ENCODE assay signal across 16 cellular contexts in genomic region chr2:63665806-63666205, GRCh38.
A peak's percentile ranks its signal among the peaks of the same experiment; 100 is the strongest.
DNase-seq lines count a peak whose midpoint lies in the region; ATAC-seq and TF ChIP-seq lines count a peak whose summit lies in the region.
"Had no signal": no experiment of that assay in that cellular context is flagged by ENCODE, and none has a peak within 500 bp of the region (broad histone marks: within the 10 kb centered on the region; RNA-seq: fewer than 3 reads in every experiment).

No MANE protein-coding gene starts in this region.

- H3K4me3 ChIP-seq in AG04450 (ENCODE audit: low read depth, low read length) (no peak overlapping the region), astrocyte of the cerebellum (ENCODE audit: low read depth, low read length) (no peak overlapping the region)
- H3K4me3 ChIP-seq: A549, skin epidermis had no signal

- no peak overlapping the region for H3K27ac ChIP-seq in AG04450 (ENCODE audit: low read depth, low read length)
- H3K27ac ChIP-seq: A549 had no signal

- in situ Hi-C loops in astrocyte of the cerebellum (cut with HindIII; ENCODE audit: low sequenced_read_pairs): no loop called here

- intact Hi-C loops in left ventricle myocardium superior (cut with micrococcal nuclease): no loop called here

- TF ChIP-seq CTCF in AG04450 (IDR thresholded peaks at IDR 0.05; ENCODE audit: low read depth, low read length) (no peak), astrocyte of the cerebellum (IDR thresholded peaks at IDR 0.05; ENCODE audit: low read depth, low read length, missing control alignments) (no peak)

- no peaks in the 10 kb centered on the region for H3K9me3 ChIP-seq in AG04450 (ENCODE audit: control insufficient read depth, insufficient read depth, low read length)

- no peak for ATAC-seq in left ventricle myocardium superior
- ATAC-seq: A549 had no signal

- no peaks in the 10 kb centered on the region for H3K27me3 ChIP-seq in AG04450 (ENCODE audit: control insufficient read depth, insufficient read depth, low read length)

- DNase-seq in AG04450 (ENCODE audit: low read depth, low spot score) (peak; percentile 60), H4 (ENCODE audit: low spot score) (peak; percentile 21), astrocyte of the cerebellum (ENCODE audit: low read depth) (peak; percentile 42), hepatic stellate cell (ENCODE audit: low spot score) (peak; percentile 39), HPDE6-E6E7 (ENCODE audit: extremely low spot score) (no peak), NCI-H510A treated with DMSO at 0.1 percent for 48 hours (lab: John Stamatoyannopoulos, UW) (no peak), left ventricle myocardium superior (no peak), A172 (ENCODE audit: low spot score) (no peak)
- DNase-seq: activated CD4-positive, alpha-beta T cell treated with anti-CD3 and anti-CD28 coated beads for 48 hours; activated naive CD4-positive, alpha-beta T cell treated with anti-CD3 and anti-CD28 coated beads, Interleukin-2, amount 10 ng/mL, durations not matched to agents 7 days and 5 days; head of caudate nucleus; NCI-H2029; NCI-H524 treated with DMSO at 0.1 percent for 48 hours; occipital lobe had no signal

- CTCF ChIA-PET in AG04450 (lab: Charles Lee): no interaction called here

- POLR2A ChIA-PET in AG04450 (lab: Yijun Ruan, JAX): no interaction called here

Comparison
In these comparisons a context has a peak if more than half of its experiments do, and no peak if none do; other contexts are left out.
1. DNase-seq: peak in AG04450 (single experiment), H4 (single experiment), astrocyte of the cerebellum (single experiment) and hepatic stellate cell (single experiment); none in HPDE6-E6E7 (single experiment), NCI-H510A treated with DMSO at 0.1 percent for 48 hours (single experiment), left ventricle myocardium superior (single experiment) and A172 (single experiment).